1 cellular context compared by ENCODE assay signal in the genomic region with DNA sequence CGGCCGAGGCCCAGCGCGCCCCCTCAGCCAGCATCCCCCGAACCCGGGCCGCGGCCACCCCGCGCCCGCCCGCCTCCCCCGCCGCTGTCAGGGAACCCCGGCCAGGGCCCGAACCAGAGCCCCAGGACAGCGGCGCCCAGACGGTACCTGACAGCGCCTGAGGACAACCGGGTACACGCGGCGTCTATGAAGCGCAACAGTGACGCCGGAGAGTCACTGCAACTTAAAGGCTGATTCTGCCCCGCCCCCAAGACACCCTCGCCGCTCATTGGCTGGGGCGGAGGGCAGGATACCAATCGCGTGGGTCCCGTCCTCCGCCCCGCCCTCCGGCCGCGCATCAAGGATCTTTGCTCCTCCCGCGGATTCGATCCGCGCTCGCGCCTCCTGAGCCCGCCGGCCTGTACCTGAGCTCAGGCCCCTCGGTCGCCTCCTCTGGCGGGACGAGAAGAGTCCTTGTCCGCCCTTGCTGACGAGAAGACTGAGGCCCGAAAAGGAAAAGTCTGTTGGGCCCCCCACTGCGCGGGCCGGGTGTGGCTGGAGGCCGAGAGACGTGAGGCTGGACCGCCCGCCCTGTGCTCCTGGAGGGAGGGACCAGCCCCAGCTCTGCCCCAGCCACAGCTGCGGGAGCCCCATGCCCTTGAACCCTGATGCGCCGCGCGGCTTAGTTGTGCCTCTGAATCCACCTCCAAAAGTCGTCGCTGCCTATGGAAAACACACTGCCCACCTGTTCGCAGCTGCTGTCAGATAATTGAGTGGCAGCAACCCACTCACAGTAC.
TF ChIP-seq lines count a peak whose summit lies in the region.

A gene (minus strand): TSS at position 198 of the 776 bp plus-strand sequence. CDS start 6,752 bp downstream, outside the sequence.

TF ChIP-seq in HepG2, 621 proteins besides CTCF, POLR2A, EP300 and RAD21 (continued from another document and continues in another):
- TF ChIP-seq, protein P1, sequence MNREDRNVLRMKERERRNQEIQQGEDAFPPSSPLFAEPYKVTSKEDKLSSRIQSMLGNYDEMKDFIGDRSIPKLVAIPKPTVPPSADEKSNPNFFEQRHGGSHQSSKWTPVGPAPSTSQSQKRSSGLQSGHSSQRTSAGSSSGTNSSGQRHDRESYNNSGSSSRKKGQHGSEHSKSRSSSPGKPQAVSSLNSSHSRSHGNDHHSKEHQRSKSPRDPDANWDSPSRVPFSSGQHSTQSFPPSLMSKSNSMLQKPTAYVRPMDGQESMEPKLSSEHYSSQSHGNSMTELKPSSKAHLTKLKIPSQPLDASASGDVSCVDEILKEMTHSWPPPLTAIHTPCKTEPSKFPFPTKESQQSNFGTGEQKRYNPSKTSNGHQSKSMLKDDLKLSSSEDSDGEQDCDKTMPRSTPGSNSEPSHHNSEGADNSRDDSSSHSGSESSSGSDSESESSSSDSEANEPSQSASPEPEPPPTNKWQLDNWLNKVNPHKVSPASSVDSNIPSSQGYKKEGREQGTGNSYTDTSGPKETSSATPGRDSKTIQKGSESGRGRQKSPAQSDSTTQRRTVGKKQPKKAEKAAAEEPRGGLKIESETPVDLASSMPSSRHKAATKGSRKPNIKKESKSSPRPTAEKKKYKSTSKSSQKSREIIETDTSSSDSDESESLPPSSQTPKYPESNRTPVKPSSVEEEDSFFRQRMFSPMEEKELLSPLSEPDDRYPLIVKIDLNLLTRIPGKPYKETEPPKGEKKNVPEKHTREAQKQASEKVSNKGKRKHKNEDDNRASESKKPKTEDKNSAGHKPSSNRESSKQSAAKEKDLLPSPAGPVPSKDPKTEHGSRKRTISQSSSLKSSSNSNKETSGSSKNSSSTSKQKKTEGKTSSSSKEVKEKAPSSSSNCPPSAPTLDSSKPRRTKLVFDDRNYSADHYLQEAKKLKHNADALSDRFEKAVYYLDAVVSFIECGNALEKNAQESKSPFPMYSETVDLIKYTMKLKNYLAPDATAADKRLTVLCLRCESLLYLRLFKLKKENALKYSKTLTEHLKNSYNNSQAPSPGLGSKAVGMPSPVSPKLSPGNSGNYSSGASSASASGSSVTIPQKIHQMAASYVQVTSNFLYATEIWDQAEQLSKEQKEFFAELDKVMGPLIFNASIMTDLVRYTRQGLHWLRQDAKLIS (CRISPR knock-in tag; IDR thresholded peaks at IDR 0.05) = no peak
- no peak for TF ChIP-seq ZNF234 (CRISPR knock-in tag; conservative IDR thresholded peaks at IDR 0.05)
- no peak for TF ChIP-seq ZNF652 (CRISPR knock-in tag; IDR thresholded peaks at IDR 0.05; ENCODE audit: borderline replicate concordance, low read depth)
- peak; percentile 40; the same call in 1 of the 2 replicates for TF ChIP-seq ZNF614 (CRISPR knock-in tag; IDR thresholded peaks at IDR 0.05; ENCODE audit: borderline replicate concordance)
- TF ChIP-seq NFE2L1 (CRISPR knock-in tag; IDR thresholded peaks at IDR 0.05; ENCODE audit: borderline replicate concordance) = no peak
- TF ChIP-seq ZNF296 (CRISPR knock-in tag; conservative IDR thresholded peaks at IDR 0.05) = no peak
- TF ChIP-seq, protein P2, sequence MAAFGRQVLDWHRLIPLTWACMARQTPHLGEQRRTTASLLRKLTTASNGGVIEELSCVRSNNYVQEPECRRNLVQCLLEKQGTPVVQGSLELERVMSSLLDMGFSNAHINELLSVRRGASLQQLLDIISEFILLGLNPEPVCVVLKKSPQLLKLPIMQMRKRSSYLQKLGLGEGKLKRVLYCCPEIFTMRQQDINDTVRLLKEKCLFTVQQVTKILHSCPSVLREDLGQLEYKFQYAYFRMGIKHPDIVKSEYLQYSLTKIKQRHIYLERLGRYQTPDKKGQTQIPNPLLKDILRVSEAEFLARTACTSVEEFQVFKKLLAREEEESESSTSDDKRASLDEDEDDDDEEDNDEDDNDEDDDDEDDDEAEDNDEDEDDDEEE (CRISPR knock-in tag; IDR thresholded peaks at IDR 0.05) = no peak
- peak; percentile 74 for TF ChIP-seq ONECUT2 (CRISPR knock-in tag; IDR thresholded peaks at IDR 0.05)
- no peak for TF ChIP-seq SSRP1 (CRISPR knock-in tag; IDR thresholded peaks at IDR 0.05)
- TF ChIP-seq, protein P3, sequence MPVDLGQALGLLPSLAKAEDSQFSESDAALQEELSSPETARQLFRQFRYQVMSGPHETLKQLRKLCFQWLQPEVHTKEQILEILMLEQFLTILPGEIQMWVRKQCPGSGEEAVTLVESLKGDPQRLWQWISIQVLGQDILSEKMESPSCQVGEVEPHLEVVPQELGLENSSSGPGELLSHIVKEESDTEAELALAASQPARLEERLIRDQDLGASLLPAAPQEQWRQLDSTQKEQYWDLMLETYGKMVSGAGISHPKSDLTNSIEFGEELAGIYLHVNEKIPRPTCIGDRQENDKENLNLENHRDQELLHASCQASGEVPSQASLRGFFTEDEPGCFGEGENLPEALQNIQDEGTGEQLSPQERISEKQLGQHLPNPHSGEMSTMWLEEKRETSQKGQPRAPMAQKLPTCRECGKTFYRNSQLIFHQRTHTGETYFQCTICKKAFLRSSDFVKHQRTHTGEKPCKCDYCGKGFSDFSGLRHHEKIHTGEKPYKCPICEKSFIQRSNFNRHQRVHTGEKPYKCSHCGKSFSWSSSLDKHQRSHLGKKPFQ (CRISPR knock-in tag; IDR thresholded peaks at IDR 0.05; ENCODE audit: insufficient replicate concordance) = peak; percentile 63
- TF ChIP-seq TOPORS (CRISPR knock-in tag; IDR thresholded peaks at IDR 0.05) = no peak; the same call in 1 of the 2 replicates
- peak; percentile 13 for TF ChIP-seq CBX1 (IDR thresholded peaks at IDR 0.05; ENCODE audit: low read depth)
- TF ChIP-seq ARID2 (CRISPR knock-in tag; IDR thresholded peaks at IDR 0.05; ENCODE audit: borderline replicate concordance) = no peak
- peak; percentile 89 for TF ChIP-seq NFYC (CRISPR knock-in tag; IDR thresholded peaks at IDR 0.05)
- TF ChIP-seq, protein P4, sequence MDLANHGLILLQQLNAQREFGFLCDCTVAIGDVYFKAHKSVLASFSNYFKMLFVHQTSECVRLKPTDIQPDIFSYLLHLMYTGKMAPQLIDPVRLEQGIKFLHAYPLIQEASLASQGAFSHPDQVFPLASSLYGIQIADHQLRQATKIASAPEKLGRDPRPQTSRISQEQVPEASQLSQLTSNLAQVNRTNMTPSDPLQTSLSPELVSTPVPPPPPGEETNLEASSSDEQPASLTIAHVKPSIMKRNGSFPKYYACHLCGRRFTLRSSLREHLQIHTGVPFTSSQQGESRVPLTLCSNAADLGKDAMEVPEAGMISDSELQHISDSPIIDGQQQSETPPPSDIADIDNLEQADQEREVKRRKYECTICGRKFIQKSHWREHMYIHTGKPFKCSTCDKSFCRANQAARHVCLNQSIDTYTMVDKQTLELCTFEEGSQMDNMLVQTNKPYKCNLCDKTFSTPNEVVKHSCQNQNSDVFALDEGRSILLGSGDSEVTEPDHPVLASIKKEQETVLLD (CRISPR knock-in tag; IDR thresholded peaks at IDR 0.05; ENCODE audit: low read depth) = no peak
- no peak; the same call in 1 of the 2 replicates for TF ChIP-seq ZBTB8A (CRISPR knock-in tag; IDR thresholded peaks at IDR 0.05; ENCODE audit: borderline replicate concordance, low read depth)
- TF ChIP-seq, protein P5, sequence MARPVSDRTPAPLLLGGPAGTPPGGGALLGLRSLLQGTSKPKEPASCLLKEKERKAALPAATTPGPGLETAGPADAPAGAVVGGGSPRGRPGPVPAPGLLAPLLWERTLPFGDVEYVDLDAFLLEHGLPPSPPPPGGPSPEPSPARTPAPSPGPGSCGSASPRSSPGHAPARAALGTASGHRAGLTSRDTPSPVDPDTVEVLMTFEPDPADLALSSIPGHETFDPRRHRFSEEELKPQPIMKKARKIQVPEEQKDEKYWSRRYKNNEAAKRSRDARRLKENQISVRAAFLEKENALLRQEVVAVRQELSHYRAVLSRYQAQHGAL (CRISPR knock-in tag; IDR thresholded peaks at IDR 0.05; ENCODE audit: not compliant biosample characterization) = no peak
- TF ChIP-seq, protein P6, sequence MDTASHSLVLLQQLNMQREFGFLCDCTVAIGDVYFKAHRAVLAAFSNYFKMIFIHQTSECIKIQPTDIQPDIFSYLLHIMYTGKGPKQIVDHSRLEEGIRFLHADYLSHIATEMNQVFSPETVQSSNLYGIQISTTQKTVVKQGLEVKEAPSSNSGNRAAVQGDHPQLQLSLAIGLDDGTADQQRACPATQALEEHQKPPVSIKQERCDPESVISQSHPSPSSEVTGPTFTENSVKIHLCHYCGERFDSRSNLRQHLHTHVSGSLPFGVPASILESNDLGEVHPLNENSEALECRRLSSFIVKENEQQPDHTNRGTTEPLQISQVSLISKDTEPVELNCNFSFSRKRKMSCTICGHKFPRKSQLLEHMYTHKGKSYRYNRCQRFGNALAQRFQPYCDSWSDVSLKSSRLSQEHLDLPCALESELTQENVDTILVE (CRISPR knock-in tag; IDR thresholded peaks at IDR 0.05) = peak; percentile 17; the same call in 1 of the 2 replicates
- no peak for TF ChIP-seq HCFC1 (IDR thresholded peaks at IDR 0.05; ENCODE audit: low read depth, low read length)
- no peak for TF ChIP-seq ZNF703 (CRISPR knock-in tag; IDR thresholded peaks at IDR 0.05; ENCODE audit: borderline replicate concordance)
- TF ChIP-seq ISL2 (CRISPR knock-in tag; IDR thresholded peaks at IDR 0.05) = peak; percentile 66; the same call in 1 of the 2 replicates
- TF ChIP-seq HOXA9 (CRISPR knock-in tag; IDR thresholded peaks at IDR 0.05; ENCODE audit: borderline replicate concordance) = no peak
- no peak for TF ChIP-seq STAT5B (CRISPR knock-in tag; IDR thresholded peaks at IDR 0.05)
- TF ChIP-seq ZNF124 (CRISPR knock-in tag; IDR thresholded peaks at IDR 0.05) = no peak
- TF ChIP-seq, protein P7, sequence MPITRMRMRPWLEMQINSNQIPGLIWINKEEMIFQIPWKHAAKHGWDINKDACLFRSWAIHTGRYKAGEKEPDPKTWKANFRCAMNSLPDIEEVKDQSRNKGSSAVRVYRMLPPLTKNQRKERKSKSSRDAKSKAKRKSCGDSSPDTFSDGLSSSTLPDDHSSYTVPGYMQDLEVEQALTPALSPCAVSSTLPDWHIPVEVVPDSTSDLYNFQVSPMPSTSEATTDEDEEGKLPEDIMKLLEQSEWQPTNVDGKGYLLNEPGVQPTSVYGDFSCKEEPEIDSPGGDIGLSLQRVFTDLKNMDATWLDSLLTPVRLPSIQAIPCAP (CRISPR knock-in tag; IDR thresholded peaks at IDR 0.05; ENCODE audit: low read depth) = no peak
- TF ChIP-seq, protein P8, sequence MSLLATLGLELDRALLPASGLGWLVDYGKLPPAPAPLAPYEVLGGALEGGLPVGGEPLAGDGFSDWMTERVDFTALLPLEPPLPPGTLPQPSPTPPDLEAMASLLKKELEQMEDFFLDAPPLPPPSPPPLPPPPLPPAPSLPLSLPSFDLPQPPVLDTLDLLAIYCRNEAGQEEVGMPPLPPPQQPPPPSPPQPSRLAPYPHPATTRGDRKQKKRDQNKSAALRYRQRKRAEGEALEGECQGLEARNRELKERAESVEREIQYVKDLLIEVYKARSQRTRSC (CRISPR knock-in tag; IDR thresholded peaks at IDR 0.05; ENCODE audit: low read depth) = no peak
- TF ChIP-seq, protein P9, sequence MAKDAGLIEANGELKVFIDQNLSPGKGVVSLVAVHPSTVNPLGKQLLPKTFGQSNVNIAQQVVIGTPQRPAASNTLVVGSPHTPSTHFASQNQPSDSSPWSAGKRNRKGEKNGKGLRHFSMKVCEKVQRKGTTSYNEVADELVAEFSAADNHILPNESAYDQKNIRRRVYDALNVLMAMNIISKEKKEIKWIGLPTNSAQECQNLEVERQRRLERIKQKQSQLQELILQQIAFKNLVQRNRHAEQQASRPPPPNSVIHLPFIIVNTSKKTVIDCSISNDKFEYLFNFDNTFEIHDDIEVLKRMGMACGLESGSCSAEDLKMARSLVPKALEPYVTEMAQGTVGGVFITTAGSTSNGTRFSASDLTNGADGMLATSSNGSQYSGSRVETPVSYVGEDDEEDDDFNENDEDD (CRISPR knock-in tag; IDR thresholded peaks at IDR 0.05; ENCODE audit: borderline replicate concordance) = peak; percentile 80
- no peak for TF ChIP-seq CHCHD3 (CRISPR knock-in tag; IDR thresholded peaks at IDR 0.05)
- TF ChIP-seq PHF20 (CRISPR knock-in tag; IDR thresholded peaks at IDR 0.05) = no peak
- TF ChIP-seq ETV5 (CRISPR knock-in tag; IDR thresholded peaks at IDR 0.05; ENCODE audit: borderline replicate concordance) = no peak; the same call in 1 of the 2 replicates
- TF ChIP-seq YEATS4 (CRISPR knock-in tag; IDR thresholded peaks at IDR 0.05; ENCODE audit: borderline replicate concordance) = peak; percentile 49; the same call in 1 of the 2 replicates
- TF ChIP-seq MYC (CRISPR knock-in tag; IDR thresholded peaks at IDR 0.05; ENCODE audit: borderline replicate concordance) = no peak
- no peak for TF ChIP-seq STAG1 (CRISPR knock-in tag; IDR thresholded peaks at IDR 0.05)
- peak; percentile 97 for TF ChIP-seq POLR2G (IDR thresholded peaks at IDR 0.05; ENCODE audit: low read depth, low read length)
- TF ChIP-seq JUND (CRISPR knock-in tag; IDR thresholded peaks at IDR 0.05) = no peak
- TF ChIP-seq, protein P10, sequence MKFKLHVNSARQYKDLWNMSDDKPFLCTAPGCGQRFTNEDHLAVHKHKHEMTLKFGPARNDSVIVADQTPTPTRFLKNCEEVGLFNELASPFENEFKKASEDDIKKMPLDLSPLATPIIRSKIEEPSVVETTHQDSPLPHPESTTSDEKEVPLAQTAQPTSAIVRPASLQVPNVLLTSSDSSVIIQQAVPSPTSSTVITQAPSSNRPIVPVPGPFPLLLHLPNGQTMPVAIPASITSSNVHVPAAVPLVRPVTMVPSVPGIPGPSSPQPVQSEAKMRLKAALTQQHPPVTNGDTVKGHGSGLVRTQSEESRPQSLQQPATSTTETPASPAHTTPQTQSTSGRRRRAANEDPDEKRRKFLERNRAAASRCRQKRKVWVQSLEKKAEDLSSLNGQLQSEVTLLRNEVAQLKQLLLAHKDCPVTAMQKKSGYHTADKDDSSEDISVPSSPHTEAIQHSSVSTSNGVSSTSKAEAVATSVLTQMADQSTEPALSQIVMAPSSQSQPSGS (CRISPR knock-in tag; IDR thresholded peaks at IDR 0.05) = peak; percentile 49; the same call in 1 of the 2 replicates
- no peak for TF ChIP-seq MEF2D (CRISPR knock-in tag; IDR thresholded peaks at IDR 0.05)
- TF ChIP-seq FOXA1 (IDR thresholded peaks at IDR 0.05) = no peak
- TF ChIP-seq FOXA1 (CRISPR knock-in tag; IDR thresholded peaks at IDR 0.05) = 0 out of 2 replicates have a peak, but pooled peaks have one; percentile 5
- TF ChIP-seq POLR2AphosphoS5 (IDR thresholded peaks at IDR 0.05; ENCODE audit: low read depth, low read length) = peak; percentile 96
- TF ChIP-seq SRF (IDR thresholded peaks at IDR 0.05; ENCODE audit: low read depth, low read length) = no peak
- peak; percentile 93 for TF ChIP-seq ZMYM4 (CRISPR knock-in tag; IDR thresholded peaks at IDR 0.05)
- TF ChIP-seq, protein P11, sequence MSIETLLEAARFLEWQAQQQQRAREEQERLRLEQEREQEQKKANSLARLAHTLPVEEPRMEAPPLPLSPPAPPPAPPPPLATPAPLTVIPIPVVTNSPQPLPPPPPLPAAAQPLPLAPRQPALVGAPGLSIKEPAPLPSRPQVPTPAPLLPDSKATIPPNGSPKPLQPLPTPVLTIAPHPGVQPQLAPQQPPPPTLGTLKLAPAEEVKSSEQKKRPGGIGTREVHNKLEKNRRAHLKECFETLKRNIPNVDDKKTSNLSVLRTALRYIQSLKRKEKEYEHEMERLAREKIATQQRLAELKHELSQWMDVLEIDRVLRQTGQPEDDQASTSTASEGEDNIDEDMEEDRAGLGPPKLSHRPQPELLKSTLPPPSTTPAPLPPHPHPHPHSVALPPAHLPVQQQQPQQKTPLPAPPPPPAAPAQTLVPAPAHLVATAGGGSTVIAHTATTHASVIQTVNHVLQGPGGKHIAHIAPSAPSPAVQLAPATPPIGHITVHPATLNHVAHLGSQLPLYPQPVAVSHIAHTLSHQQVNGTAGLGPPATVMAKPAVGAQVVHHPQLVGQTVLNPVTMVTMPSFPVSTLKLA (IDR thresholded peaks at IDR 0.05) = peak; percentile 51
- TF ChIP-seq ZNF431 (CRISPR knock-in tag; IDR thresholded peaks at IDR 0.05; ENCODE audit: borderline replicate concordance, low read depth) = no peak
- TF ChIP-seq SP2 (CRISPR knock-in tag; IDR thresholded peaks at IDR 0.05) = peak; percentile 81
- TF ChIP-seq MIER3 (CRISPR knock-in tag; IDR thresholded peaks at IDR 0.05; ENCODE audit: borderline replicate concordance) = no peak
- TF ChIP-seq IRX3 (CRISPR knock-in tag; IDR thresholded peaks at IDR 0.05; ENCODE audit: borderline replicate concordance, low read depth) = peak; percentile 47; the same call in 1 of the 2 replicates
